In the genomic region with DNA sequence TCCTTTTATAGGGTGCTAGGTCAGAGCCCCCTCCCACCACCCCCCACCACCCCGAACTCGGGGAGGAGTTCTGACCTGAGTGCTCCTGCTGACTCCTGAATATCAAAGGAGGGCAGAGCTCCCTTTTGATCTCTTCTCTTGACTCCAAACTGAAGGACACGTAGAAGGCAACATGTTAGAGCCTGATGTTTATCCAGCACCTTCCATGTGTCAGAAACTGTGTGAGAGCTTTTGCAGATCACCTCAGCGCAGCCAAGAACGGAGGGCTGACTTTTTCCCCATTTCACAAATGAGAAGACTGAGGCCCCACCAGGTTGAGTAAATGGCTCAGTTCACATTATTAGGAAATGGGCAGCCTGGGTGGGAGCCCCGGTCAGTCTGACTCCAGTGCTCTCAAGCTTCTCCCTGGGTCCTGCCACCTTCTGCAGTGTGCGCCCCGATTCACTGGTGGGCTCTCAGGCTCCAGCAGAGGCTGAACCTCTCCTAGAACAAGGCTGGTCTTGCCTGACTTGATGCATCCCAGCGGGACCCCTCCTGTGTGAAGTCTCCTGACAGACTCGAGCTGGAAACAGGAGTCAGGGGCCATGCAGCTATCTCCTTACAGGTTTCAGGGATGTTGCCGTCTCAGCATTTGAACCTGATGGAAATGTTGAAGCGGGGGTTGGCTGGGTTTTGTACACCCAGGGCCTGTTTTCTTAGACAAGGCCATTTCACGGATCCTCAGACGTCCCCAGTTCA, we compare ENCODE assay signal across 21 cellular contexts.
DNase-seq lines count a peak whose midpoint lies in the region; ATAC-seq and TF ChIP-seq lines count a peak whose summit lies in the region.
"Had no signal": no experiment of that assay in that cellular context is flagged by ENCODE, and none has a peak within 500 bp of the region (broad histone marks: within the 10 kb centered on the region; RNA-seq: fewer than 3 reads in every experiment).

No MANE protein-coding gene starts in this region.

- peak overlapping the region; percentile 33 for H2BK120ac ChIP-seq in neuronal stem cell (ENCODE audit: low read depth, low read length)

- H2BK12ac ChIP-seq in neuronal stem cell (ENCODE audit: low read length): peak overlapping the region; percentile 35

- no peak for TF ChIP-seq EP300 in stomach (IDR thresholded peaks at IDR 0.05)

- H3K79me1 ChIP-seq in neuronal stem cell (ENCODE audit: low read depth, low read length): peaks cover 9% of the 10 kb centered on the region

- H3K4me2 ChIP-seq in neuronal stem cell (ENCODE audit: insufficient read depth, low read length, poor library complexity, severe bottlenecking): no peak overlapping the region
- H3K4me2 ChIP-seq: A549 had no signal

- H3K9me3 ChIP-seq in ectodermal cell (ENCODE audit: control insufficient read depth, low read length) (peaks cover 5% of the 10 kb centered on the region), iPS-18c (ENCODE audit: control insufficient read depth, insufficient read depth, low read length) (no peaks in the 10 kb centered on the region), neuronal stem cell (replicated peaks in 1 of 2; ENCODE audit: control insufficient read depth in 2 of 2, insufficient read depth in 1 of 2, low read depth in 1 of 2, low read length in 2 of 2) (peaks cover 0 to 18% of the 10 kb centered on the region in 2 donors), prostate gland (no peaks in the 10 kb centered on the region), stomach (peaks cover 0 to 8% (median 0%) of the 10 kb centered on the region in 4 donors)
- H3K9me3 ChIP-seq: A549, adrenal gland, colonic mucosa had no signal

- no peaks in the 10 kb centered on the region for H3K27me3 ChIP-seq in ectodermal cell (ENCODE audit: control insufficient read depth, insufficient read depth, low read length, poor library complexity, severe bottlenecking)
- H3K27me3 ChIP-seq in neuronal stem cell (ENCODE audit: control insufficient read depth in 3 of 3, insufficient read depth in 3 of 3, low read depth in 1 of 3, low read length in 3 of 3): no peaks in the 10 kb centered on the region
- no peaks in the 10 kb centered on the region for H3K27me3 ChIP-seq in prostate gland (replicated peaks; ENCODE audit: insufficient read depth)
- no peaks in the 10 kb centered on the region for H3K27me3 ChIP-seq in stomach
- H3K27me3 ChIP-seq: adrenal gland, colonic mucosa had no signal

- no peak for ATAC-seq in GM18907 (IDR thresholded peaks at IDR 0.05; ENCODE audit: unreplicated experiment)
- ATAC-seq in GM21723 (IDR thresholded peaks at IDR 0.05; ENCODE audit: unreplicated experiment): no peak
- ATAC-seq: A549, natural killer cell had no signal

- peak overlapping the region; percentile 17 for H3K9ac ChIP-seq in neuronal stem cell (ENCODE audit: low read depth, low read length, poor library complexity)
- H3K9ac ChIP-seq: parathyroid adenoma had no signal

- no peak overlapping the region for H3K23ac ChIP-seq in neuronal stem cell (ENCODE audit: low read depth, low read length, poor library complexity)

- no peak for TF ChIP-seq CTCF in prostate gland (IDR thresholded peaks at IDR 0.05)
- no peak for TF ChIP-seq CTCF in stomach (IDR thresholded peaks at IDR 0.05)

- peak overlapping the region; percentile 74 for H4K91ac ChIP-seq in neuronal stem cell (ENCODE audit: low read depth, low read length, poor library complexity)

- peak overlapping the region; percentile 60 for H2BK5ac ChIP-seq in neuronal stem cell (ENCODE audit: low read length)

- peak overlapping the region; percentile 25 for H3K14ac ChIP-seq in neuronal stem cell (ENCODE audit: low read length)

- no peak for TF ChIP-seq POLR2A in prostate gland (IDR thresholded peaks at IDR 0.05)
- TF ChIP-seq POLR2A in stomach (IDR thresholded peaks at IDR 0.05): no peak

- peak overlapping the region; percentile 86 for H3K18ac ChIP-seq in neuronal stem cell (ENCODE audit: low read length)

- peak; percentile 39 for DNase-seq in ELF-1 (ENCODE audit: low read depth, low spot score)
- DNase-seq in neuronal stem cell (ENCODE audit: low spot score): no peak
- no peak for DNase-seq in prostate gland (ENCODE audit: low spot score)
- DNase-seq in stomach: no peak
- DNase-seq: activated CD4-positive, alpha-beta T cell treated with anti-CD3 and anti-CD28 coated beads for 48 hours; activated naive CD4-positive, alpha-beta T cell; activated T-cell treated with anti-CD3 and anti-CD28 coated beads, Interleukin-2, amount 50 U/mL, for 24 hours; brain microvascular endothelial cell; colonic mucosa; GOT3; midbrain; natural killer cell; NCI-H2171 treated with DMSO at 0.1 percent for 48 hours; NCI-H524 treated with DMSO at 0.1 percent for 48 hours had no signal

- peak overlapping the region; percentile 73 for H2AK5ac ChIP-seq in neuronal stem cell (ENCODE audit: low read depth, low read length)

- no peak overlapping the region for H3K4ac ChIP-seq in neuronal stem cell (ENCODE audit: low read length)

- no peak overlapping the region for H2AFZ ChIP-seq in neuronal stem cell (ENCODE audit: low read length)
- H2AFZ ChIP-seq: parathyroid adenoma had no signal

- H3K4me1 ChIP-seq in ectodermal cell (ENCODE audit: control insufficient read depth, insufficient read depth, low read length): peaks cover 30% of the 10 kb centered on the region
- H3K4me1 ChIP-seq in neuronal stem cell (ENCODE audit: control insufficient read depth in 2 of 2, insufficient read depth in 1 of 2, low read depth in 1 of 2, low read length in 2 of 2): peaks cover 40 to 46% of the 10 kb centered on the region in 2 donors
- H3K4me1 ChIP-seq in prostate gland (replicated peaks): no peaks in the 10 kb centered on the region
- peaks cover 0 to 10% (median 0%) of the 10 kb centered on the region in 4 donors for H3K4me1 ChIP-seq in stomach
- H3K4me1 ChIP-seq: A549, colonic mucosa, parathyroid adenoma had no signal

- H4K8ac ChIP-seq in neuronal stem cell (ENCODE audit: low read depth, low read length): no peak overlapping the region

- 47 to 48% methylated on average over 14 of the region's 14 CpGs for WGBS in ectodermal cell, 2 experiments
- no CpG with 5 or more reads among the region's 14 CpGs for WGBS in neuronal stem cell (ENCODE audit: extremely low coverage in 2 of 2, insufficient read length in 2 of 2, insufficient replicate concordance in 1 of 2), 2 donors
- WGBS in prostate gland: 78% methylated on average over 14 of the region's 14 CpGs
- 76 to 85% (median 79%) methylated on average over 13 to 14 of the region's 14 CpGs for WGBS in stomach, 5 donors

- peak overlapping the region; percentile 25 for H2BK15ac ChIP-seq in neuronal stem cell (ENCODE audit: low read length)

- H3K27ac ChIP-seq in ectodermal cell (ENCODE audit: insufficient read depth, low read depth, low read length, poor library complexity, severe bottlenecking) (peak overlapping the region; percentile 92), neuronal stem cell (replicated peaks; ENCODE audit: low read length) (peak overlapping the region; percentile 92), prostate gland (no peak overlapping the region), stomach (peak overlapping the region in 1 of 5 donors; percentile 39)
- H3K27ac ChIP-seq: A549, brain microvascular endothelial cell, colonic mucosa, parathyroid adenoma had no signal

- no peak overlapping the region for H3K4me3 ChIP-seq in ectodermal cell (ENCODE audit: insufficient read depth, low read depth, low read length)
- peak overlapping the region; percentile 0; the same call in 1 of the 2 replicates for H3K4me3 ChIP-seq in iPS-18c (ENCODE audit: insufficient read depth, low read depth, low read length)
- H3K4me3 ChIP-seq in neuronal stem cell (ENCODE audit: low read length in 2 of 2): no peak overlapping the region
- H3K4me3 ChIP-seq in prostate gland: no peak overlapping the region
- H3K4me3 ChIP-seq in stomach: no peak overlapping the region
- H3K4me3 ChIP-seq: A549, adrenal gland, colonic mucosa had no signal

- intact Hi-C loops in prostate gland (cut with DNase I): no loop called here
- intact Hi-C loops in stomach (cut with DNase I; ENCODE audit: low total_unique reads): no loop called here

- H3K36me3 ChIP-seq in ectodermal cell (ENCODE audit: control insufficient read depth, insufficient read depth, low read length) (peaks cover 7% of the 10 kb centered on the region), neuronal stem cell (replicated peaks in 1 of 2; ENCODE audit: control insufficient read depth in 2 of 2, insufficient read depth in 2 of 2, low read length in 2 of 2) (no peaks in the 10 kb centered on the region), prostate gland (no peaks in the 10 kb centered on the region), stomach (no peaks in the 10 kb centered on the region)
- H3K36me3 ChIP-seq: adrenal gland, brain microvascular endothelial cell, colonic mucosa had no signal

Comparison
In these comparisons a context has a peak if more than half of its experiments do, and no peak if none do; other contexts are left out.
1. H3K27ac ChIP-seq: peak in ectodermal cell (single experiment) and neuronal stem cell (single experiment); none in prostate gland (0 of 2).